1 cellular context compared by ENCODE assay signal in genomic region chr1:19436716-19437476, GRCh38.
TF ChIP-seq lines count a peak whose summit lies in the region.

No MANE protein-coding gene starts in this region.

TF ChIP-seq in K562, 482 proteins besides CTCF, POLR2A, EP300 and RAD21 (continued from another document):
- TF ChIP-seq HOXB6 (CRISPR knock-in tag; IDR thresholded peaks at IDR 0.05; ENCODE audit: borderline replicate concordance): no peak
- TF ChIP-seq MCM5 (IDR thresholded peaks at IDR 0.05; ENCODE audit: low read depth): no peak
- 0 out of 4 replicates have a peak, but pooled peaks of 1 of the 2 experiments have one; percentile 27 for TF ChIP-seq FOXA3 (CRISPR knock-in tag; conservative IDR thresholded peaks at IDR 0.05 in 1 of 2, IDR thresholded peaks at IDR 0.05 in 1 of 2)
- TF ChIP-seq MAFK (IDR thresholded peaks at IDR 0.05; ENCODE audit: low read length): peak; percentile 53; the same call in 1 of the 2 replicates
- TF ChIP-seq NFIC (IDR thresholded peaks at IDR 0.05): peak; percentile 93
- no peak for TF ChIP-seq SMC3 (conservative IDR thresholded peaks at IDR 0.05; ENCODE audit: insufficient read depth, low read depth, low read length)
- TF ChIP-seq SRSF7 (optimal IDR thresholded peaks at IDR 0.05; ENCODE audit: low read depth, low read length): no peak
- peak; percentile 53; the same call in 1 of the 2 replicates for TF ChIP-seq SMARCE1 (IDR thresholded peaks at IDR 0.05)
- TF ChIP-seq ZFP30 (CRISPR knock-in tag; IDR thresholded peaks at IDR 0.05; ENCODE audit: borderline replicate concordance): no peak
- TF ChIP-seq LARP7 (IDR thresholded peaks at IDR 0.05): no peak
- no peak for TF ChIP-seq ZNF445 (CRISPR knock-in tag; IDR thresholded peaks at IDR 0.05; ENCODE audit: low read depth)
- peak; percentile 76 for TF ChIP-seq C11orf30 (IDR thresholded peaks at IDR 0.05; ENCODE audit: low read depth)
- no peak for TF ChIP-seq IRF9 (tag; IDR thresholded peaks at IDR 0.05)
- TF ChIP-seq SMARCA4 (IDR thresholded peaks at IDR 0.05): no peak
- TF ChIP-seq MAFG (tag; conservative IDR thresholded peaks at IDR 0.05): peak; percentile 67
- TF ChIP-seq ZNF24 (IDR thresholded peaks at IDR 0.05): no peak
- TF ChIP-seq CEBPB (tag; IDR thresholded peaks at IDR 0.05): peak; percentile 87
- no peak for TF ChIP-seq ZBTB7A (IDR thresholded peaks at IDR 0.05; ENCODE audit: borderline replicate concordance, control insufficient read depth, low read depth, low read length)
- TF ChIP-seq MYNN (IDR thresholded peaks at IDR 0.05): peak; percentile 76; the same call in 1 of the 2 replicates
- TF ChIP-seq MYNN (CRISPR knock-in tag; IDR thresholded peaks at IDR 0.05): no peak
- TF ChIP-seq SOX6 (IDR thresholded peaks at IDR 0.05): peak; percentile 72; the same call in 1 of the 2 replicates
- TF ChIP-seq ID3 (CRISPR knock-in tag; IDR thresholded peaks at IDR 0.05): no peak
- TF ChIP-seq ID3 (tag; IDR thresholded peaks at IDR 0.05): no peak
- TF ChIP-seq SNRNP70 (optimal IDR thresholded peaks at IDR 0.05; ENCODE audit: low read depth, low read length): no peak
- no peak for TF ChIP-seq SETDB1 (IDR thresholded peaks at IDR 0.05; ENCODE audit: low read length)
